In genomic region chr11:29210426-29210825, GRCh38 we compare ENCODE assay signal across 35 cellular contexts.
"Had no signal": no experiment of that assay in that cellular context is flagged by ENCODE, and none has a peak within 500 bp of the region (broad histone marks: within the 10 kb centered on the region; RNA-seq: fewer than 3 reads in every experiment).

No MANE protein-coding gene starts in this region.

- H3K9me3 ChIP-seq: MG63 had no signal

- H3K36me3 ChIP-seq: MG63 had no signal

- DNase-seq: Karpas-422, Kasumi-1, MG63, MM.1S, MV-4-11, NCI-H1048, NCI-H1092, NCI-H1092 treated with DMSO at 0.1 percent for 48 hours, NCI-H1105, NCI-H1105 treated with DMSO at 0.1 percent for 48 hours, NCI-H1417, NCI-H1417 treated with DMSO at 0.1 percent for 48 hours, NCI-H1436, NCI-H1436 treated with DMSO at 0.1 percent for 48 hours, NCI-H146, NCI-H1694, NCI-H1694 treated with DMSO at 0.1 percent for 48 hours, NCI-H187, NCI-H187 treated with DMSO at 0.1 percent for 48 hours, NCI-H1930, NCI-H2029, NCI-H2029 treated with DMSO at 0.1 percent for 48 hours, NCI-H2081, NCI-H2081 treated with DMSO at 0.1 percent for 48 hours, NCI-H2107, NCI-H2171, NCI-H2171 treated with DMSO at 0.1 percent for 48 hours, NCI-H2227 treated with DMSO at 0.1 percent for 48 hours, NCI-H226, NCI-H345, NCI-H446, NCI-H446 treated with DMSO at 0.1 percent for 48 hours, NCI-H510A, NCI-H510A treated with DMSO at 0.1 percent for 48 hours, NCI-H524 had no signal

- H3K27me3 ChIP-seq: MG63 had no signal

- H3K4me3 ChIP-seq: MG63 had no signal
